In genomic region chr3:186536883-186537553, GRCh38 we compare ENCODE assay signal across 14 cellular contexts. TPM values are rescaled to one million over a fixed set of nuclear protein-coding genes. Genes with fewer than 3 reads are reported as not detected.
DNase-seq lines count a peak whose midpoint lies in the region; ATAC-seq, FAIRE-seq and TF ChIP-seq lines count a peak whose summit lies in the region.
"Had no signal": no experiment of that assay in that cellular context is flagged by ENCODE, and none has a peak within 500 bp of the region (broad histone marks: within the 10 kb centered on the region; RNA-seq: fewer than 3 reads in every experiment).

No MANE protein-coding gene starts in this region.

- H3K79me2 ChIP-seq in OCI-LY1 (ENCODE audit: insufficient read depth, low read length): no peaks in the 10 kb centered on the region
- no peaks in the 10 kb centered on the region for H3K79me2 ChIP-seq in K562 (ENCODE audit: control insufficient read depth, insufficient read depth, low read length)
- H3K79me2 ChIP-seq in smooth muscle cell (ENCODE audit: low read depth): no peaks in the 10 kb centered on the region

- no peaks in the 10 kb centered on the region for H3K9me3 Mint-ChIP-seq in activated naive CD4-positive, alpha-beta T cell treated with anti-CD3 and anti-CD28 coated beads, Interleukin-2, amount 50 U/mL, for 24 hours
- H3K9me3 Mint-ChIP-seq: T-cell had no signal

- H3K4me1 ChIP-seq in OCI-LY1 (ENCODE audit: insufficient read depth, low read length, severe bottlenecking) (peaks cover 64% of the 10 kb centered on the region), K562 (replicated peaks in 1 of 2; ENCODE audit: control insufficient read depth in 2 of 2, insufficient read depth in 2 of 2, low read length in 2 of 2) (peaks cover 0 to 7% of the 10 kb centered on the region in 2 experiments; a peak in 1 of 5 replicates), smooth muscle cell (ENCODE audit: low read depth) (peaks cover 24% of the 10 kb centered on the region)
- H3K4me1 ChIP-seq: ascending aorta, lower lobe of right lung had no signal

- H3K4me2 ChIP-seq in OCI-LY1 (ENCODE audit: low read length): no peak overlapping the region
- H3K4me2 ChIP-seq in K562 (ENCODE audit: insufficient read depth, low read length): no peak overlapping the region
- H3K4me2 ChIP-seq in smooth muscle cell: peak overlapping the region; percentile 39

- no peaks in the 10 kb centered on the region for H3K27me3 Mint-ChIP-seq in activated naive CD4-positive, alpha-beta T cell treated with anti-CD3 and anti-CD28 coated beads, Interleukin-2, amount 50 U/mL, for 24 hours
- H3K27me3 Mint-ChIP-seq: T-cell had no signal

- no peak overlapping the region for H2AFZ ChIP-seq in OCI-LY1 (ENCODE audit: low read length)
- H2AFZ ChIP-seq in K562 (ENCODE audit: low read depth, low read length): no peak overlapping the region
- H2AFZ ChIP-seq in smooth muscle cell (ENCODE audit: low read depth): no peak overlapping the region

- FAIRE-seq in K562 (lab: Jason Lieb, UNC): peak; percentile 42

- POLR2A ChIA-PET in K562 (lab: Yijun Ruan, JAX): interaction anchor here (0.5 kb wide), 1 partner anchor 627 kb away, joined by 3 read pairs; no protein-coding TSS in a partner anchor

- TF ChIP-seq CTCF in OCI-LY1 (IDR thresholded peaks at IDR 0.05; ENCODE audit: low read length): no peak
- no peak for TF ChIP-seq CTCF in K562 (IDR thresholded peaks at IDR 0.05 in 2 of 3, conservative IDR thresholded peaks at IDR 0.05 in 1 of 3; ENCODE audit: insufficient read depth in 2 of 3, low read depth in 1 of 3, low read length in 3 of 3)
- no peak for TF ChIP-seq CTCF in smooth muscle cell (IDR thresholded peaks at IDR 0.05; ENCODE audit: borderline replicate concordance, insufficient read depth, poor library complexity, severe bottlenecking)

- BruUV-seq in K562 (replicated peaks; lab: Mats Ljungman, UMichigan): no TSS peak

- H3K9ac ChIP-seq in OCI-LY1 (ENCODE audit: low read length) (no peak overlapping the region; the same call in 1 of the 2 replicates), K562 (ENCODE audit: insufficient read depth in 1 of 2, low read depth in 2 of 2, low read length in 2 of 2) (no peak overlapping the region), smooth muscle cell (ENCODE audit: low read depth) (no peak overlapping the region)

- in situ Hi-C loops in K562 (cut with MboI): no loop called here

- intact Hi-C loops in K562 (cut with micrococcal nuclease): no loop called here

- H3F3A ChIP-seq in OCI-LY1 (ENCODE audit: insufficient read depth, low read length): peaks cover 15% of the 10 kb centered on the region; the same call in 1 of the 2 replicates
- H3F3A ChIP-seq in smooth muscle cell (ENCODE audit: low read depth): peaks cover 2% of the 10 kb centered on the region

- H3K27ac ChIP-seq in OCI-LY1 (ENCODE audit: low read depth, low read length, poor library complexity, severe bottlenecking) (peak overlapping the region; percentile 55), K562 (ENCODE audit: extremely low read depth, low read depth, low read length) (0 out of 3 replicates have a peak overlapping the region, but pooled peaks have one; percentile 10), smooth muscle cell (ENCODE audit: low read depth) (no peak overlapping the region)
- H3K27ac ChIP-seq: ascending aorta, heart right ventricle, lower lobe of right lung had no signal

- DNase-seq in activated naive CD4-positive, alpha-beta T cell treated with Interleukin-2 at 50 U/mL for 16 hours: no peak
- DNase-seq in K562 (ENCODE audit: extremely low read depth in 1 of 4, low spot score in 3 of 4) (peak in 2 of 4 experiments; percentile 18 to 21), smooth muscle cell (lab: John Stamatoyannopoulos, UW; ENCODE audit: unreplicated experiment) (no peak), NCI-H345 (lab: John Stamatoyannopoulos, UW) (no peak), NCI-H2107 treated with DMSO at 0.1 percent for 48 hours (lab: John Stamatoyannopoulos, UW; ENCODE audit: unreplicated experiment) (no peak)
- DNase-seq: heart right ventricle, lower lobe of right lung, NCI-H2081 treated with DMSO at 0.1 percent for 48 hours, occipital lobe, T-cell had no signal

- no peak for ATAC-seq in K562
- no peak for ATAC-seq in GM18868 (IDR thresholded peaks at IDR 0.05; ENCODE audit: unreplicated experiment)
- ATAC-seq: lower lobe of right lung, T-cell had no signal

- H3K36me3 Mint-ChIP-seq in activated naive CD4-positive, alpha-beta T cell treated with anti-CD3 and anti-CD28 coated beads, Interleukin-2, amount 50 U/mL, for 24 hours: no peaks in the 10 kb centered on the region
- H3K36me3 Mint-ChIP-seq: T-cell had no signal

- no peak for TF ChIP-seq POLR2A in K562 (conservative IDR thresholded peaks at IDR 0.05)

- CTCF ChIA-PET in K562 (lab: Yijun Ruan, JAX; ENCODE audit: low intra/inter-chr PET ratio): no interaction called here

- H3K9me3 ChIP-seq in OCI-LY1 (ENCODE audit: low read length): no peaks in the 10 kb centered on the region
- H3K9me3 ChIP-seq in K562 (replicated peaks; ENCODE audit: control insufficient read depth, insufficient read depth, low read depth, low read length): no peaks in the 10 kb centered on the region
- no peaks in the 10 kb centered on the region for H3K9me3 ChIP-seq in smooth muscle cell (replicated peaks; ENCODE audit: low read depth)
- H3K9me3 ChIP-seq: ascending aorta, heart right ventricle, lower lobe of right lung had no signal

- no peak overlapping the region for H3K4me3 ChIP-seq in OCI-LY1 (ENCODE audit: low read depth, low read length, poor library complexity, severe bottlenecking)
- H3K4me3 ChIP-seq in K562: no peak overlapping the region
- H3K4me3 ChIP-seq in smooth muscle cell: no peak overlapping the region
- H3K4me3 ChIP-seq: ascending aorta, heart right ventricle, lower lobe of right lung had no signal

- H3K4me3 Mint-ChIP-seq in activated naive CD4-positive, alpha-beta T cell treated with anti-CD3 and anti-CD28 coated beads, Interleukin-2, amount 50 U/mL, for 24 hours: no peak overlapping the region
- H3K4me3 Mint-ChIP-seq: T-cell had no signal

- H3K36me3 ChIP-seq in OCI-LY1 (ENCODE audit: insufficient read depth, low read length) (peaks cover 5% of the 10 kb centered on the region; the same call in 1 of the 2 replicates), K562 (ENCODE audit: control insufficient read depth, insufficient read depth, low read length) (no peaks in the 10 kb centered on the region), smooth muscle cell (ENCODE audit: low read depth) (no peaks in the 10 kb centered on the region)
- H3K36me3 ChIP-seq: ascending aorta, lower lobe of right lung had no signal

- H3K27me3 ChIP-seq in OCI-LY1 (ENCODE audit: insufficient read depth, low read length): no peaks in the 10 kb centered on the region
- no peaks in the 10 kb centered on the region for H3K27me3 ChIP-seq in K562 (ENCODE audit: control insufficient read depth in 2 of 2, insufficient read depth in 2 of 2, low read length in 2 of 2)
- no peaks in the 10 kb centered on the region for H3K27me3 ChIP-seq in smooth muscle cell (ENCODE audit: low read depth)
- H3K27me3 ChIP-seq: ascending aorta, heart right ventricle had no signal

- no peaks in the 10 kb centered on the region for H3K9me1 ChIP-seq in K562 (ENCODE audit: control insufficient read depth, insufficient read depth, low read length)

- TF ChIP-seq RAD21 in K562 (CRISPR knock-in tag; conservative IDR thresholded peaks at IDR 0.05 in 1 of 2, IDR thresholded peaks at IDR 0.05 in 1 of 2): 0 out of 4 replicates have a peak, but pooled peaks of 1 of the 2 experiments have one; percentile 5

- no peak for TF ChIP-seq EP300 in K562 (IDR thresholded peaks at IDR 0.05; ENCODE audit: low read length)

- no peaks in the 10 kb centered on the region for H3K9me2 ChIP-seq in OCI-LY1 (ENCODE audit: low read depth, low read length)

- H4K20me1 ChIP-seq in OCI-LY1 (ENCODE audit: insufficient read depth, low read length) (no peaks in the 10 kb centered on the region), K562 (replicated peaks; ENCODE audit: control insufficient read depth, insufficient read depth, low read length) (no peaks in the 10 kb centered on the region), smooth muscle cell (ENCODE audit: low read depth) (no peaks in the 10 kb centered on the region)

- peaks cover 74% of the 10 kb centered on the region for H3K4me1 Mint-ChIP-seq in activated naive CD4-positive, alpha-beta T cell treated with anti-CD3 and anti-CD28 coated beads, Interleukin-2, amount 50 U/mL, for 24 hours

- peak overlapping the region; percentile 53 for H3K27ac Mint-ChIP-seq in activated naive CD4-positive, alpha-beta T cell treated with anti-CD3 and anti-CD28 coated beads, Interleukin-2, amount 50 U/mL, for 24 hours
- H3K27ac Mint-ChIP-seq: T-cell had no signal

RNA-seq across cellular contexts. Expression of gene CRYGS, which starts 7.2 kb away (rescaled TPM):
- total RNA-seq in K562 (2011; cell fraction: chromatin; rRNA removed; ENCODE audit: low replicate concordance): 11.2 and 13.2 TPM in 2 replicates
- total RNA-seq in K562 (2011; cell fraction: nucleolus; rRNA removed): 5.3 and 6.4 TPM in 2 replicates
- total RNA-seq in K562 (2011; cell fraction: nucleoplasm; rRNA removed): 6.7 and 10.9 TPM in 2 replicates
- total RNA-seq in K562 (2014; rRNA removed): 2.1 and 3.8 TPM in 2 replicates
- total RNA-seq in K562 (2014; rRNA removed; fragmentation: Illumina TruSeq; extraction: Trizol): 2.0 and 2.4 TPM in 2 replicates
- 1.8 and 1.9 TPM in 2 replicates for total RNA-seq in K562 (2015; rRNA removed; fragmentation: Illumina TruSeq; extraction: Trizol)
- 1.5 and 1.6 TPM in 2 replicates for total RNA-seq in K562 (2021)
- polyA plus RNA-seq in K562 (2011; rRNA removed): 3.5 and 5.5 TPM in 2 replicates
- polyA plus RNA-seq in K562 (2011; cell fraction: cytosol; rRNA removed): 0.46 and 2.0 TPM in 2 replicates
- 21.0 and 26.9 TPM in 2 replicates for polyA plus RNA-seq in K562 (2011; cell fraction: nucleus; rRNA removed)
- 1.2 and 4.0 TPM in 2 replicates for polyA plus RNA-seq in K562 (2012)
- polyA plus RNA-seq in K562 (2014; fragmentation: Illumina TruSeq; extraction: Trizol): 1.0 and 1.8 TPM in 2 replicates
- 1 to 10 TPM; 1.9 to 2.0 TPM for polyA plus RNA-seq in K562 (2014; fragmentation: Nextera tagmentation; extraction: Ambion mirVana)
- 3.0 and 3.7 TPM in 2 replicates for polyA plus RNA-seq in K562 (2014; rRNA removed)
- polyA minus RNA-seq in K562 (2011; rRNA and poly(A)+ RNA removed): 3.3 and 4.4 TPM in 2 replicates
- polyA minus RNA-seq in K562 (2011; cell fraction: cytosol; rRNA and poly(A)+ RNA removed): 2.1 TPM in 1 of 2 replicates, not detected in the other
- polyA minus RNA-seq in K562 (2011; cell fraction: nucleus; rRNA and poly(A)+ RNA removed): 6.7 and 11.4 TPM in 2 replicates
- 5.5 and 9.2 TPM in 2 replicates for total RNA-seq in smooth muscle cell
- polyA plus RNA-seq in smooth muscle cell: 6.6 and 13.5 TPM in 2 replicates
- total RNA-seq: ascending aorta had no signal

RNA-seq across cellular contexts. Expression of gene TBCCD1, which starts 30.1 kb away (rescaled TPM):
- 37.8 and 39.7 TPM in 2 replicates for total RNA-seq in K562 (2011; cell fraction: chromatin; rRNA removed; ENCODE audit: low replicate concordance)
- total RNA-seq in K562 (2011; cell fraction: nucleolus; rRNA removed): 15.2 and 19.1 TPM in 2 replicates
- 20.8 and 22.1 TPM in 2 replicates for total RNA-seq in K562 (2011; cell fraction: nucleoplasm; rRNA removed)
- total RNA-seq in K562 (2014; rRNA removed) (17.7 and 22.7 TPM in 2 replicates), K562 (2014; rRNA removed; fragmentation: Illumina TruSeq; extraction: Trizol) (26.2 and 26.8 TPM in 2 replicates), K562 (2015; rRNA removed; fragmentation: Illumina TruSeq; extraction: Trizol) (21.1 and 21.2 TPM in 2 replicates), K562 (2021) (18.4 and 20.9 TPM in 2 replicates), smooth muscle cell (12.2 and 15.2 TPM in 2 replicates)
- polyA plus RNA-seq in K562 (2011; rRNA removed) (26.0 and 31.1 TPM in 2 replicates), K562 (2014; fragmentation: Illumina TruSeq; extraction: Trizol) (18.4 and 22.2 TPM in 2 replicates), K562 (2014; fragmentation: Nextera tagmentation; extraction: Ambion mirVana) (10 to 100 TPM; 18.9 to 21.4 TPM), K562 (2014; rRNA removed) (16.2 and 17.9 TPM in 2 replicates), smooth muscle cell (15.5 and 19.5 TPM in 2 replicates)
- 22.3 and 24.5 TPM in 2 replicates for polyA plus RNA-seq in K562 (2011; cell fraction: cytosol; rRNA removed)
- polyA plus RNA-seq in K562 (2011; cell fraction: nucleus; rRNA removed): 25.8 and 29.2 TPM in 2 replicates
- 12.0 and 15.4 TPM in 2 replicates for polyA plus RNA-seq in K562 (2012)
- polyA minus RNA-seq in K562 (2011; rRNA and poly(A)+ RNA removed): 37.0 and 46.7 TPM in 2 replicates
- polyA minus RNA-seq in K562 (2011; cell fraction: cytosol; rRNA and poly(A)+ RNA removed): 10.2 and 16.4 TPM in 2 replicates
- polyA minus RNA-seq in K562 (2011; cell fraction: nucleus; rRNA and poly(A)+ RNA removed): 14.7 and 22.3 TPM in 2 replicates

RNA-seq across cellular contexts. Expression of gene DNAJB11, which starts 33.5 kb away (rescaled TPM):
- total RNA-seq in K562 (2011; cell fraction: chromatin; rRNA removed; ENCODE audit: low replicate concordance): 67.7 and 181 TPM in 2 replicates
- 41.2 and 54.1 TPM in 2 replicates for total RNA-seq in K562 (2011; cell fraction: nucleolus; rRNA removed)
- 96.7 and 127 TPM in 2 replicates for total RNA-seq in K562 (2011; cell fraction: nucleoplasm; rRNA removed)
- 68.1 and 71.4 TPM in 2 replicates for total RNA-seq in K562 (2014; rRNA removed)
- total RNA-seq in K562 (2014; rRNA removed; fragmentation: Illumina TruSeq; extraction: Trizol): 63.8 and 65.7 TPM in 2 replicates
- 67.1 and 67.7 TPM in 2 replicates for total RNA-seq in K562 (2015; rRNA removed; fragmentation: Illumina TruSeq; extraction: Trizol)
- total RNA-seq in K562 (2021): 44.4 and 49.3 TPM in 2 replicates
- polyA plus RNA-seq in K562 (2011; rRNA removed): 29.9 and 40.1 TPM in 2 replicates
- 9.7 and 18.6 TPM in 2 replicates for polyA plus RNA-seq in K562 (2011; cell fraction: cytosol; rRNA removed)
- polyA plus RNA-seq in K562 (2011; cell fraction: nucleus; rRNA removed): 30.8 and 40.9 TPM in 2 replicates
- polyA plus RNA-seq in K562 (2012): 62.1 and 74.3 TPM in 2 replicates
- 48.7 and 63.9 TPM in 2 replicates for polyA plus RNA-seq in K562 (2014; fragmentation: Illumina TruSeq; extraction: Trizol)
- 10 to 100 TPM; 14.8 to 16.7 TPM for polyA plus RNA-seq in K562 (2014; fragmentation: Nextera tagmentation; extraction: Ambion mirVana)
- 74.7 and 77.0 TPM in 2 replicates for polyA plus RNA-seq in K562 (2014; rRNA removed)
- 31.1 and 34.9 TPM in 2 replicates for polyA minus RNA-seq in K562 (2011; rRNA and poly(A)+ RNA removed)
- polyA minus RNA-seq in K562 (2011; cell fraction: cytosol; rRNA and poly(A)+ RNA removed): 15.9 and 17.4 TPM in 2 replicates
- 25.2 and 45.9 TPM in 2 replicates for polyA minus RNA-seq in K562 (2011; cell fraction: nucleus; rRNA and poly(A)+ RNA removed)
- 103 and 115 TPM in 2 replicates for total RNA-seq in smooth muscle cell
- 136 and 138 TPM in 2 replicates for polyA plus RNA-seq in smooth muscle cell
